8 cellular contexts compared by ENCODE assay signal in genomic region chr3:193605876-193606275, GRCh38. TPM values are rescaled to one million over a fixed set of nuclear protein-coding genes. Genes with fewer than 3 reads are reported as not detected.
DNase-seq lines count a peak whose midpoint lies in the region; ATAC-seq and TF ChIP-seq lines count a peak whose summit lies in the region.

No MANE protein-coding gene starts in this region.

- H3K4me3 Mint-ChIP-seq in activated CD4-positive, alpha-beta memory T cell treated with anti-CD3 and anti-CD28 coated beads for 36 hours, result no peak overlapping the region
- no peak overlapping the region for H3K4me3 Mint-ChIP-seq in nephron

- peak; percentile 71 for ATAC-seq in Right ventricle myocardium inferior
- ATAC-seq in HG03025 (IDR thresholded peaks at IDR 0.05; ENCODE audit: low FRiP score, unreplicated experiment), result peak; percentile 75
- no peak for ATAC-seq in GM19452 (IDR thresholded peaks at IDR 0.05; ENCODE audit: unreplicated experiment)

- intact Hi-C loops in Right ventricle myocardium inferior (cut with DNase I), result no loop called here
- intact Hi-C loops in cardiac septum (cut with DNase I), result no loop called here
- intact Hi-C loops in activated CD4-positive, alpha-beta memory T cell treated with anti-CD3 and anti-CD28 coated beads for 36 hours (cut with micrococcal nuclease), result loop anchor here (2.0 kb wide), 1 partner anchor 13 kb away; the partner anchor contains the start of gene OPA1

- CTCF ChIA-PET in activated CD4-positive, alpha-beta memory T cell treated with anti-CD3 and anti-CD28 coated beads for 36 hours (lab: Charles Lee), result no interaction called here

- no peak overlapping the region for H3K27ac Mint-ChIP-seq in activated CD4-positive, alpha-beta memory T cell treated with anti-CD3 and anti-CD28 coated beads for 36 hours
- no peak overlapping the region for H3K27ac Mint-ChIP-seq in nephron

- peaks cover 40% of the 10 kb centered on the region for H3K4me1 Mint-ChIP-seq in activated CD4-positive, alpha-beta memory T cell treated with anti-CD3 and anti-CD28 coated beads for 36 hours (ENCODE audit: low read depth)
- H3K4me1 Mint-ChIP-seq in nephron, result no peaks in the 10 kb centered on the region

- no peaks in the 10 kb centered on the region for H3K27me3 Mint-ChIP-seq in activated CD4-positive, alpha-beta memory T cell treated with anti-CD3 and anti-CD28 coated beads for 36 hours
- no peaks in the 10 kb centered on the region for H3K27me3 Mint-ChIP-seq in nephron (ENCODE audit: low read depth)

- no peak for DNase-seq in Right ventricle myocardium inferior (ENCODE audit: missing footprints)
- no peak for DNase-seq in cardiac septum (ENCODE audit: low spot score)
- DNase-seq in NCI-H510A treated with DMSO at 0.1 percent for 48 hours (lab: John Stamatoyannopoulos, UW), result peak; percentile 43
- DNase-seq in activated CD4-positive, alpha-beta memory T cell treated with anti-CD3 and anti-CD28 coated beads for 36 hours, result peak; percentile 45
- peak; percentile 56 for DNase-seq in fibroblast of gingiva (ENCODE audit: low read depth)

- peak; percentile 37 to 59 (median 43) for TF ChIP-seq CTCF in nephron (IDR thresholded peaks at IDR 0.05; ENCODE audit: unreplicated experiment in 3 of 3)

- POLR2A ChIA-PET in activated CD4-positive, alpha-beta memory T cell treated with anti-CD3 and anti-CD28 coated beads for 36 hours (lab: Charles Lee), result no interaction called here

- H3K36me3 Mint-ChIP-seq in activated CD4-positive, alpha-beta memory T cell treated with anti-CD3 and anti-CD28 coated beads for 36 hours, result peaks cover 20% of the 10 kb centered on the region
- H3K36me3 Mint-ChIP-seq in nephron (ENCODE audit: low read depth), result peaks cover 36% of the 10 kb centered on the region

- peaks cover 4% of the 10 kb centered on the region for H3K9me3 Mint-ChIP-seq in activated CD4-positive, alpha-beta memory T cell treated with anti-CD3 and anti-CD28 coated beads for 36 hours
- H3K9me3 Mint-ChIP-seq in nephron, result peaks cover 24% of the 10 kb centered on the region

RNA-seq across cellular contexts. Expression of gene OPA1, which starts 12.9 kb away (rescaled TPM):
- total RNA-seq in Right ventricle myocardium inferior, result 111 TPM
- 109 TPM for total RNA-seq in cardiac septum
- total RNA-seq in activated CD4-positive, alpha-beta memory T cell treated with anti-CD3 and anti-CD28 coated beads for 36 hours, result 10 to 100 TPM; 92.6 to 92.7 TPM

RNA-seq across cellular contexts. Expression of gene ATP13A4, which starts 51.2 kb away (rescaled TPM):
- total RNA-seq in Right ventricle myocardium inferior (0.38 TPM), cardiac septum (not detected)
- total RNA-seq in activated CD4-positive, alpha-beta memory T cell treated with anti-CD3 and anti-CD28 coated beads for 36 hours, result 1 to 10 TPM; 2.7 to 3.2 TPM

Comparison
In these comparisons a context has a peak if more than half of its experiments do, and no peak if none do; other contexts are left out.
1. DNase-seq: peak in NCI-H510A treated with DMSO at 0.1 percent for 48 hours (single experiment), activated CD4-positive, alpha-beta memory T cell treated with anti-CD3 and anti-CD28 coated beads for 36 hours (single experiment) and fibroblast of gingiva (single experiment); none in Right ventricle myocardium inferior (single experiment) and cardiac septum (single experiment).